ENCODE assay signal across 9 cellular contexts in genomic region chr1:36653850-36654249, GRCh38.
A peak's percentile ranks its signal among the peaks of the same experiment; 100 is the strongest.
DNase-seq lines count a peak whose midpoint lies in the region; ATAC-seq and TF ChIP-seq lines count a peak whose summit lies in the region.
"Had no signal": no experiment of that assay in that cellular context is flagged by ENCODE, and none has a peak within 500 bp of the region (broad histone marks: within the 10 kb centered on the region; RNA-seq: fewer than 3 reads in every experiment).

No MANE protein-coding gene starts in this region.

- H3K4me3 ChIP-seq in BLaER1 treated with 17β-estradiol and CSF1 and Interleukin-3, amounts not matched to agents 10 nM and 100 nM, result no peak overlapping the region
- H3K4me3 ChIP-seq in lung, result no peak overlapping the region

- peaks cover 7% of the 10 kb centered on the region for H3K4me1 Mint-ChIP-seq in activated T-helper 1 cell treated with anti-CD3 and anti-CD28 coated beads, Interleukin-12 subunit alpha, Interleukin-12 subunit beta, Interleukin-2, Interleukin-4 antibody, amounts not matched to agents 30 ng/mL and 10 ng/mL and 1 ng/mL, durations not matched to agents 14 hours and 24 hours and 36 hours (ENCODE audit: low read depth)
- peaks cover 23 to 25% of the 10 kb centered on the region in 2 donors for H3K4me1 Mint-ChIP-seq in natural killer cell treated with Interleukin-12 subunit alpha and Interleukin-12 subunit beta and Interleukin-15 and Interleukin-18, amount 100 ng/mL, for 72 hours (ENCODE audit: low read depth in 2 of 2)

- no peak for TF ChIP-seq CTCF in lung (IDR thresholded peaks at IDR 0.05; ENCODE audit: control extremely low read depth, extremely low read depth)

- peaks cover 23 to 73% (median 42%) of the 10 kb centered on the region in 10 experiments for H3K4me1 ChIP-seq in BLaER1 treated with 17β-estradiol and CSF1 and Interleukin-3, amounts not matched to agents 10 nM and 100 nM
- H3K4me1 ChIP-seq in lung (ENCODE audit: control insufficient read depth in 2 of 2, insufficient read depth in 2 of 2, low read length in 2 of 2), result no peaks in the 10 kb centered on the region
- H3K4me1 ChIP-seq: Caco-2 had no signal

- H3K36me3 ChIP-seq in BLaER1 treated with 17β-estradiol and CSF1 and Interleukin-3, amounts not matched to agents 10 nM and 100 nM, result no peaks in the 10 kb centered on the region
- no peaks in the 10 kb centered on the region for H3K36me3 ChIP-seq in lung (ENCODE audit: control insufficient read depth in 2 of 2, insufficient read depth in 2 of 2, low read length in 2 of 2)

- 0 out of 22 replicates have a peak, but pooled peaks cover 0 to 3% (median 0%) of the 10 kb centered on the region in 11 experiments for H4K20me1 ChIP-seq in BLaER1 treated with 17β-estradiol and CSF1 and Interleukin-3, amounts not matched to agents 10 nM and 100 nM

- intact Hi-C loops in activated T-helper 1 cell treated with anti-CD3 and anti-CD28 coated beads, Interleukin-12 subunit alpha, Interleukin-12 subunit beta, Interleukin-2, Interleukin-4 antibody, amounts not matched to agents 30 ng/mL and 10 ng/mL and 1 ng/mL, durations not matched to agents 14 hours and 24 hours and 36 hours (cut with micrococcal nuclease), result loop anchor here (1.0 kb wide), 1 partner anchor 29 kb away; no protein-coding TSS in a partner anchor

- H3K27ac ChIP-seq in BLaER1 treated with 17β-estradiol and CSF1 and Interleukin-3, amounts not matched to agents 10 nM and 100 nM, result no peak overlapping the region; a peak in 1 of 22 replicates
- no peak overlapping the region for H3K27ac ChIP-seq in lung (ENCODE audit: low read depth in 1 of 2, low read length in 1 of 2)

- H3K4me3 Mint-ChIP-seq in activated T-helper 1 cell treated with anti-CD3 and anti-CD28 coated beads, Interleukin-12 subunit alpha, Interleukin-12 subunit beta, Interleukin-2, Interleukin-4 antibody, amounts not matched to agents 30 ng/mL and 10 ng/mL and 1 ng/mL, durations not matched to agents 14 hours and 24 hours and 36 hours, result no peak overlapping the region
- no peak overlapping the region for H3K4me3 Mint-ChIP-seq in natural killer cell treated with Interleukin-12 subunit alpha and Interleukin-12 subunit beta and Interleukin-15 and Interleukin-18, amount 100 ng/mL, for 72 hours

- no peaks in the 10 kb centered on the region for H3K27me3 ChIP-seq in BLaER1 treated with 17β-estradiol and CSF1 and Interleukin-3, amounts not matched to agents 10 nM and 100 nM
- no peaks in the 10 kb centered on the region for H3K27me3 ChIP-seq in lung (ENCODE audit: control insufficient read depth, insufficient read depth)

- H3K9me3 ChIP-seq in BLaER1 treated with 17β-estradiol and CSF1 and Interleukin-3, amounts not matched to agents 10 nM and 100 nM (replicated peaks in 1 of 11), result no peaks in the 10 kb centered on the region
- H3K9me3 ChIP-seq in lung (ENCODE audit: control insufficient read depth in 2 of 2, insufficient read depth in 1 of 2, low read length in 1 of 2), result no peaks in the 10 kb centered on the region
- H3K9me3 ChIP-seq: Caco-2 had no signal

- H3K9ac ChIP-seq in BLaER1 treated with 17β-estradiol and CSF1 and Interleukin-3, amounts not matched to agents 10 nM and 100 nM, result no peak overlapping the region

- peak overlapping the region in 8 of 11 experiments; percentile 39 to 75 (median 62); a peak in 8 of 22 replicates for H3K4me2 ChIP-seq in BLaER1 treated with 17β-estradiol and CSF1 and Interleukin-3, amounts not matched to agents 10 nM and 100 nM

- no peak overlapping the region for H3K27ac Mint-ChIP-seq in activated T-helper 1 cell treated with anti-CD3 and anti-CD28 coated beads, Interleukin-12 subunit alpha, Interleukin-12 subunit beta, Interleukin-2, Interleukin-4 antibody, amounts not matched to agents 30 ng/mL and 10 ng/mL and 1 ng/mL, durations not matched to agents 14 hours and 24 hours and 36 hours
- H3K27ac Mint-ChIP-seq in natural killer cell treated with Interleukin-12 subunit alpha and Interleukin-12 subunit beta and Interleukin-15 and Interleukin-18, amount 100 ng/mL, for 72 hours, result no peak overlapping the region

- WGBS in lung, 2 donors, result 53 to 62% methylated on average over 8 of the region's 8 CpGs

- peak; percentile 53 for DNase-seq in NCI-H1092 (lab: John Stamatoyannopoulos, UW)
- peak; percentile 12 for DNase-seq in cerebellum (ENCODE audit: low spot score)
- DNase-seq in lung (ENCODE audit: low spot score), result peak; percentile 37
- DNase-seq in activated T-helper 1 cell treated with anti-CD3 and anti-CD28 coated beads, Interleukin-12 subunit alpha, Interleukin-12 subunit beta, Interleukin-2, Interleukin-4 antibody, amounts not matched to agents 30 ng/mL and 10 ng/mL and 1 ng/mL, durations not matched to agents 14 hours and 24 hours and 36 hours (ENCODE audit: low spot score), result no peak
- DNase-seq in OCI-M1 (lab: John Stamatoyannopoulos, UW), result no peak
- no peak for DNase-seq in natural killer cell treated with Interleukin-12 subunit alpha and Interleukin-12 subunit beta and Interleukin-15 and Interleukin-18, amount 100 ng/mL, for 72 hours (ENCODE audit: low spot score)
- DNase-seq: Caco-2 had no signal

- ATAC-seq in lung (ENCODE audit: insufficient read depth, low FRiP score), result no peak
- ATAC-seq in HG02870 (IDR thresholded peaks at IDR 0.05; ENCODE audit: unreplicated experiment), result no peak
- no peak for ATAC-seq in natural killer cell treated with Interleukin-12 subunit alpha and Interleukin-12 subunit beta and Interleukin-15 and Interleukin-18, amount 100 ng/mL, for 72 hours

- peaks cover 6% of the 10 kb centered on the region for H3K27me3 Mint-ChIP-seq in activated T-helper 1 cell treated with anti-CD3 and anti-CD28 coated beads, Interleukin-12 subunit alpha, Interleukin-12 subunit beta, Interleukin-2, Interleukin-4 antibody, amounts not matched to agents 30 ng/mL and 10 ng/mL and 1 ng/mL, durations not matched to agents 14 hours and 24 hours and 36 hours (ENCODE audit: insufficient read depth)
- peaks cover 31 to 45% of the 10 kb centered on the region in 2 donors for H3K27me3 Mint-ChIP-seq in natural killer cell treated with Interleukin-12 subunit alpha and Interleukin-12 subunit beta and Interleukin-15 and Interleukin-18, amount 100 ng/mL, for 72 hours

- H3K9me3 Mint-ChIP-seq in activated T-helper 1 cell treated with anti-CD3 and anti-CD28 coated beads, Interleukin-12 subunit alpha, Interleukin-12 subunit beta, Interleukin-2, Interleukin-4 antibody, amounts not matched to agents 30 ng/mL and 10 ng/mL and 1 ng/mL, durations not matched to agents 14 hours and 24 hours and 36 hours, result no peaks in the 10 kb centered on the region
- H3K9me3 Mint-ChIP-seq in natural killer cell treated with Interleukin-12 subunit alpha and Interleukin-12 subunit beta and Interleukin-15 and Interleukin-18, amount 100 ng/mL, for 72 hours, result no peaks in the 10 kb centered on the region

- H3K36me3 Mint-ChIP-seq in activated T-helper 1 cell treated with anti-CD3 and anti-CD28 coated beads, Interleukin-12 subunit alpha, Interleukin-12 subunit beta, Interleukin-2, Interleukin-4 antibody, amounts not matched to agents 30 ng/mL and 10 ng/mL and 1 ng/mL, durations not matched to agents 14 hours and 24 hours and 36 hours (ENCODE audit: low read depth), result no peaks in the 10 kb centered on the region
- H3K36me3 Mint-ChIP-seq in natural killer cell treated with Interleukin-12 subunit alpha and Interleukin-12 subunit beta and Interleukin-15 and Interleukin-18, amount 100 ng/mL, for 72 hours, result no peaks in the 10 kb centered on the region

Comparison
In these comparisons a context has a peak if more than half of its experiments do, and no peak if none do; other contexts are left out.
1. DNase-seq: peak in NCI-H1092 (single experiment), cerebellum (single experiment) and lung (single experiment); none in activated T-helper 1 cell treated with anti-CD3 and anti-CD28 coated beads, Interleukin-12 subunit alpha, Interleukin-12 subunit beta, Interleukin-2, Interleukin-4 antibody, amounts not matched to agents 30 ng/mL and 10 ng/mL and 1 ng/mL, durations not matched to agents 14 hours and 24 hours and 36 hours (single experiment), OCI-M1 (single experiment) and natural killer cell treated with Interleukin-12 subunit alpha and Interleukin-12 subunit beta and Interleukin-15 and Interleukin-18, amount 100 ng/mL, for 72 hours (single experiment).